ENCODE assay signal across 8 cellular contexts in genomic region chr5:75565991-75566709, GRCh38. TPM values are rescaled to one million over a fixed set of nuclear protein-coding genes. Genes with fewer than 3 reads are reported as not detected.
DNase-seq lines count a peak whose midpoint lies in the region; ATAC-seq and TF ChIP-seq lines count a peak whose summit lies in the region.
"Not testable (repeated sequence)": the region's sequence is repeated elsewhere in the genome, so short reads cannot be mapped to it uniquely, and the experiment has no call there.

No MANE protein-coding gene starts in this region.

- H3F3A ChIP-seq in OCI-LY1 (ENCODE audit: insufficient read depth, low read length) = not testable (repeated sequence)

- in situ Hi-C loops in brain microvascular endothelial cell (cut with HindIII; ENCODE audit: low pct_ligation_motif_present, low sequenced_read_pairs) = not testable (repeated sequence)

- not testable (repeated sequence) for TF ChIP-seq CTCF in HFFc6 (IDR thresholded peaks at IDR 0.05); OCI-LY1 (IDR thresholded peaks at IDR 0.05; ENCODE audit: low read length); brain microvascular endothelial cell (IDR thresholded peaks at IDR 0.05; ENCODE audit: low read depth, low read length, missing control alignments); neural crest cell (conservative IDR thresholded peaks at IDR 0.05)

- not testable (repeated sequence) for H3K79me2 ChIP-seq in OCI-LY1 (ENCODE audit: insufficient read depth, low read length)

- H3K27ac ChIP-seq in CD4-positive, CD25-positive, alpha-beta regulatory T cell (ENCODE audit: insufficient read depth, low read length, poor library complexity, severe bottlenecking) = not testable (repeated sequence)
- peak overlapping the region; percentile 34 for H3K27ac ChIP-seq in OCI-LY1 (ENCODE audit: low read depth, low read length, poor library complexity, severe bottlenecking)
- peak overlapping the region; percentile 98 for H3K27ac ChIP-seq in brain microvascular endothelial cell

- H3K36me3 ChIP-seq in CD4-positive, CD25-positive, alpha-beta regulatory T cell (ENCODE audit: control insufficient read depth, insufficient read depth, low read length); OCI-LY1 (ENCODE audit: insufficient read depth, low read length); brain microvascular endothelial cell (replicated peaks): not testable (repeated sequence)

- H3K4me3 ChIP-seq in CD4-positive, CD25-positive, alpha-beta regulatory T cell (ENCODE audit: low read depth, low read length) = peak overlapping the region; percentile 51
- H3K4me3 ChIP-seq in OCI-LY1 (ENCODE audit: low read depth, low read length, poor library complexity, severe bottlenecking) = not testable (repeated sequence)
- H3K4me3 ChIP-seq in brain microvascular endothelial cell (ENCODE audit: low read depth, low read length) = peak overlapping the region; percentile 22

- not testable (repeated sequence) for H2AFZ ChIP-seq in OCI-LY1 (ENCODE audit: low read length)

- CTCF ChIA-PET in activated CD4-positive, alpha-beta memory T cell treated with anti-CD3 and anti-CD28 coated beads for 36 hours (lab: Charles Lee) = interaction anchor here (1.0 to 2.5 kb wide), 4 partner anchors 9 to 229 kb away, joined by 3 to 9 read pairs (median 3); partner anchors contain the start of gene HMGCR

- peak overlapping the region in 2 of 3 donors; percentile 82 to 85 for H3K27ac Mint-ChIP-seq in CD4-positive, CD25-positive, alpha-beta regulatory T cell
- H3K27ac Mint-ChIP-seq in HFFc6 (peak overlapping the region; percentile 83), neural crest cell (ENCODE audit: unreplicated experiment) (peak overlapping the region; percentile 22)
- peak overlapping the region; percentile 96 for H3K27ac Mint-ChIP-seq in activated CD4-positive, alpha-beta memory T cell treated with anti-CD3 and anti-CD28 coated beads for 36 hours

- H3K36me3 Mint-ChIP-seq in CD4-positive, CD25-positive, alpha-beta regulatory T cell = peaks cover 40% of the 10 kb centered on the region
- H3K36me3 Mint-ChIP-seq in HFFc6 (ENCODE audit: low read depth) (peaks cover 55% of the 10 kb centered on the region), neural crest cell (ENCODE audit: low read depth) (peaks cover 44% of the 10 kb centered on the region)
- peaks cover 44% of the 10 kb centered on the region for H3K36me3 Mint-ChIP-seq in activated CD4-positive, alpha-beta memory T cell treated with anti-CD3 and anti-CD28 coated beads for 36 hours

- H3K27me3 Mint-ChIP-seq in CD4-positive, CD25-positive, alpha-beta regulatory T cell; HFFc6 (ENCODE audit: insufficient read depth); activated CD4-positive, alpha-beta memory T cell treated with anti-CD3 and anti-CD28 coated beads for 36 hours; neural crest cell (ENCODE audit: low read depth): not testable (repeated sequence)

- H3K4me1 ChIP-seq in CD4-positive, CD25-positive, alpha-beta regulatory T cell (ENCODE audit: control insufficient read depth, insufficient read depth, low read length, poor library complexity, severe bottlenecking) = peaks cover 13% of the 10 kb centered on the region
- peaks cover 23% of the 10 kb centered on the region for H3K4me1 ChIP-seq in OCI-LY1 (ENCODE audit: insufficient read depth, low read length, severe bottlenecking)

- POLR2A ChIA-PET in activated CD4-positive, alpha-beta memory T cell treated with anti-CD3 and anti-CD28 coated beads for 36 hours (lab: Charles Lee) = interaction anchor here (1.7 to 3.2 kb wide), 5 partner anchors 9 to 102 kb away, joined by 3 to 27 read pairs (median 11); partner anchors contain the start of genes CERT1 and POLK

- intact Hi-C loops in activated CD4-positive, alpha-beta memory T cell treated with anti-CD3 and anti-CD28 coated beads for 36 hours (cut with micrococcal nuclease) = loop anchor here (1.0 to 5.0 kb wide), 10 partner anchors 42 to 989 kb away; partner anchors contain the start of genes ANKRD31, GCNT4 and IQGAP2

- peaks cover 2 to 23% (median 11%) of the 10 kb centered on the region in 7 donors for H3K9me3 Mint-ChIP-seq in CD4-positive, CD25-positive, alpha-beta regulatory T cell
- H3K9me3 Mint-ChIP-seq in HFFc6 = peaks cover 34% of the 10 kb centered on the region
- H3K9me3 Mint-ChIP-seq in activated CD4-positive, alpha-beta memory T cell treated with anti-CD3 and anti-CD28 coated beads for 36 hours = peaks cover 29% of the 10 kb centered on the region
- peaks cover 22% of the 10 kb centered on the region for H3K9me3 Mint-ChIP-seq in neural crest cell

- ATAC-seq in CD4-positive, CD25-positive, alpha-beta regulatory T cell (ENCODE audit: low read depth in 2 of 2) = not testable (repeated sequence)

- H3K9ac ChIP-seq in OCI-LY1 (ENCODE audit: low read length) = peak overlapping the region; percentile 20; the same call in 1 of the 2 replicates

- H3K9me2 ChIP-seq in OCI-LY1 (ENCODE audit: low read depth, low read length) = not testable (repeated sequence)

- H3K4me1 Mint-ChIP-seq in CD4-positive, CD25-positive, alpha-beta regulatory T cell = peaks cover 23 to 44% (median 29%) of the 10 kb centered on the region in 4 donors
- H3K4me1 Mint-ChIP-seq in HFFc6 (ENCODE audit: low read depth) (peaks cover 51% of the 10 kb centered on the region), neural crest cell (peaks cover 15% of the 10 kb centered on the region)
- H3K4me1 Mint-ChIP-seq in activated CD4-positive, alpha-beta memory T cell treated with anti-CD3 and anti-CD28 coated beads for 36 hours (ENCODE audit: low read depth) = peaks cover 67% of the 10 kb centered on the region

- not testable (repeated sequence) for H4K20me1 ChIP-seq in OCI-LY1 (ENCODE audit: insufficient read depth, low read length)

- not testable (repeated sequence) for H3K9me3 ChIP-seq in CD4-positive, CD25-positive, alpha-beta regulatory T cell (ENCODE audit: control insufficient read depth in 2 of 2, low read length in 2 of 2); OCI-LY1 (ENCODE audit: low read length)

- peak overlapping the region; percentile 40 for H3K4me2 ChIP-seq in OCI-LY1 (ENCODE audit: low read length)

- not testable (repeated sequence) for H3K4me3 Mint-ChIP-seq in CD4-positive, CD25-positive, alpha-beta regulatory T cell; neural crest cell
- peak overlapping the region; percentile 59; the same call in 1 of the 2 replicates for H3K4me3 Mint-ChIP-seq in HFFc6
- H3K4me3 Mint-ChIP-seq in activated CD4-positive, alpha-beta memory T cell treated with anti-CD3 and anti-CD28 coated beads for 36 hours = peak overlapping the region; percentile 57

- not testable (repeated sequence) for DNase-seq in CD4-positive, CD25-positive, alpha-beta regulatory T cell; HFFc6; neural crest cell (ENCODE audit: low read depth, low spot score)
- peak; percentile 47 for DNase-seq in activated CD4-positive, alpha-beta memory T cell treated with anti-CD3 and anti-CD28 coated beads for 36 hours
- DNase-seq in brain microvascular endothelial cell (peak; percentile 97), glomerular visceral epithelial cell (ENCODE audit: extremely low spot score) (peak; percentile 90)
- DNase-seq in stimulated activated naive CD4-positive, alpha-beta T cell treated with Interleukin-2 at 50 U/mL for 16 hours (lab: John Stamatoyannopoulos, UW) = peak; percentile 10

- not testable (repeated sequence) for H3K27me3 ChIP-seq in CD4-positive, CD25-positive, alpha-beta regulatory T cell (ENCODE audit: control insufficient read depth, insufficient read depth, low read length); OCI-LY1 (ENCODE audit: insufficient read depth, low read length); brain microvascular endothelial cell (replicated peaks)

RNA-seq across cellular contexts. Expression of gene ANKDD1B, which starts 45.1 kb away (rescaled TPM):
- total RNA-seq in CD4-positive, CD25-positive, alpha-beta regulatory T cell = 0.69 TPM
- polyA plus RNA-seq in CD4-positive, CD25-positive, alpha-beta regulatory T cell = 1 to 10 TPM; 2.1 to 3.3 (median 2.5) TPM
- under 1 TPM in 5 of 6 experiments, not detected in 1; 0.09 to 0.17 (median 0.14) TPM for total RNA-seq in HFFc6 (2021; fragmentation: NEBNext Ultra II Directional; extraction: Animal tissue kit (Norgen Biotek cat#: 25700))
- total RNA-seq in activated CD4-positive, alpha-beta memory T cell treated with anti-CD3 and anti-CD28 coated beads for 36 hours = not detected
- total RNA-seq in neural crest cell = 0.20 and 0.28 TPM in 2 replicates

RNA-seq across cellular contexts. Expression of gene POLK, which starts 54.5 kb away (rescaled TPM):
- 24.1 TPM for total RNA-seq in CD4-positive, CD25-positive, alpha-beta regulatory T cell
- 10 to 100 TPM; 19.8 to 33.6 (median 24.1) TPM for polyA plus RNA-seq in CD4-positive, CD25-positive, alpha-beta regulatory T cell
- total RNA-seq in HFFc6 (2021; fragmentation: NEBNext Ultra II Directional; extraction: Animal tissue kit (Norgen Biotek cat#: 25700)) = 10 to 100 TPM; 25.5 to 30.8 (median 28.7) TPM
- total RNA-seq in activated CD4-positive, alpha-beta memory T cell treated with anti-CD3 and anti-CD28 coated beads for 36 hours = 10 to 100 TPM; 33.9 to 36.5 TPM
- total RNA-seq in neural crest cell = 19.7 and 20.0 TPM in 2 replicates

RNA-seq across cellular contexts. Expression of gene CERT1, which starts 54.7 kb away (rescaled TPM):
- total RNA-seq in CD4-positive, CD25-positive, alpha-beta regulatory T cell = 49.9 TPM
- polyA plus RNA-seq in CD4-positive, CD25-positive, alpha-beta regulatory T cell = 10 to 100 TPM; 19.4 to 25.7 (median 21.8) TPM
- total RNA-seq in HFFc6 (2021; fragmentation: NEBNext Ultra II Directional; extraction: Animal tissue kit (Norgen Biotek cat#: 25700)) = 10 to 100 TPM; 19.4 to 28.3 (median 22.4) TPM
- 10 to 100 TPM; 32.3 to 34.4 TPM for total RNA-seq in activated CD4-positive, alpha-beta memory T cell treated with anti-CD3 and anti-CD28 coated beads for 36 hours
- total RNA-seq in neural crest cell = 24.6 and 25.5 TPM in 2 replicates

Comparison
In these comparisons a context has a peak if more than half of its experiments do, and no peak if none do; other contexts are left out.
1. H3K27ac Mint-ChIP-seq: peak in every context shown above with its lines; median percentile 96 in activated CD4-positive, alpha-beta memory T cell treated with anti-CD3 and anti-CD28 coated beads for 36 hours; 84 in CD4-positive, CD25-positive, alpha-beta regulatory T cell; 83 in HFFc6; 22 in neural crest cell.